Comparison of ENCODE assay signal across 13 cellular contexts in the genomic region with DNA sequence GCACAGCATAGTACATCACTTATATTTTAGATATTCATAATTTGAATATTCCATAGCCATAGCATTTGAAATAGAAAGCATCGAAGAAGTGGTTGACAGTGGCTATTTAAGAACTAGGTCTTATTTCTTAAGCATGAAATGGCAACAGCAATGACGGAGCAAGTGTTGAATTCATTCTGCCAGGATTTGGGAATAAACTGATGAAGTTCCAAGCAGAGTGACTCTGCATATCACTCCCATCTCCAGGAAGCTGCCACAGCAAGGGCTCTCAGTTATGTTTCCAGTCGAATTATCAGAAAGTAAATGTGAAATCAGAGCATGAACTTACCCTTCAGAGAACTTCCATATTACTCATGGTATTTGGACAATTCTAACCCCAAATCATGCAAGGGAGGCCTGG.
A peak's percentile ranks its signal among the peaks of the same experiment; 100 is the strongest.
DNase-seq lines count a peak whose midpoint lies in the region; ATAC-seq and TF ChIP-seq lines count a peak whose summit lies in the region.
"Had no signal": no experiment of that assay in that cellular context is flagged by ENCODE, and none has a peak within 500 bp of the region (broad histone marks: within the 10 kb centered on the region; RNA-seq: fewer than 3 reads in every experiment).

No MANE protein-coding gene starts in this region.

- H3K36me3 ChIP-seq in adipocyte (ENCODE audit: control insufficient read depth, insufficient read depth, low read length, severe bottlenecking) = no peaks in the 10 kb centered on the region
- no peaks in the 10 kb centered on the region for H3K36me3 ChIP-seq in gastrocnemius medialis
- H3K36me3 ChIP-seq: BLaER1 treated with 17β-estradiol and CSF1 and Interleukin-3, amounts not matched to agents 10 nM and 100 nM had no signal

- H3K4me1 ChIP-seq in adipocyte (ENCODE audit: control insufficient read depth, insufficient read depth, low read length) = peaks cover 24% of the 10 kb centered on the region
- H3K4me1 ChIP-seq in gastrocnemius medialis = peaks cover 20 to 22% of the 10 kb centered on the region in 2 donors
- H3K4me1 ChIP-seq: BLaER1 treated with 17β-estradiol and CSF1 and Interleukin-3, amounts not matched to agents 10 nM and 100 nM had no signal

- DNase-seq in AG10803 (ENCODE audit: low read depth) = peak; percentile 16
- no peak for DNase-seq in adipocyte (ENCODE audit: low read depth)
- DNase-seq in fibroblast of peridontal ligament (ENCODE audit: extremely low read depth) = peak; percentile 25
- no peak for DNase-seq in gastrocnemius medialis
- no peak for DNase-seq in effector CD4-positive, alpha-beta T cell
- DNase-seq in stimulated activated CD4-positive, alpha-beta T cell treated with anti-CD3 and anti-CD28 coated beads, Interleukin-12 subunit alpha, Interleukin-12 subunit beta, amount 100 ng/mL, for 4 hours = no peak
- DNase-seq: 8988T; CD4-positive, CD25-positive, alpha-beta regulatory T cell; DMS53; GF-D8; H7 had no signal

- intact Hi-C loops in gastrocnemius medialis (cut with DNase I; ENCODE audit: low total_unique reads) = no loop called here

- in situ Hi-C loops in gastrocnemius medialis (cut with MboI; ENCODE audit: low sequenced_read_pairs in 4 of 4) = no loop called here

- no peak for TF ChIP-seq POLR2A in gastrocnemius medialis (IDR thresholded peaks at IDR 0.05)

- H3K9ac ChIP-seq in adipocyte (ENCODE audit: low read length) = peak overlapping the region; percentile 36
- H3K9ac ChIP-seq: BLaER1 treated with 17β-estradiol and CSF1 and Interleukin-3, amounts not matched to agents 10 nM and 100 nM had no signal

- H3K9me3 ChIP-seq in adipocyte (ENCODE audit: control insufficient read depth, low read length) (no peaks in the 10 kb centered on the region), gastrocnemius medialis (no peaks in the 10 kb centered on the region)
- H3K9me3 ChIP-seq: BLaER1 treated with 17β-estradiol and CSF1 and Interleukin-3, amounts not matched to agents 10 nM and 100 nM had no signal

- ATAC-seq in gastrocnemius medialis (peak in 1 of 2 donors; percentile 66), HG02852 (IDR thresholded peaks at IDR 0.05; ENCODE audit: unreplicated experiment) (no peak)

- H3K4me3 ChIP-seq in AG10803 (ENCODE audit: low read length) = no peak overlapping the region
- no peak overlapping the region for H3K4me3 ChIP-seq in adipocyte (ENCODE audit: low read length)
- H3K4me3 ChIP-seq in gastrocnemius medialis = no peak overlapping the region
- H3K4me3 ChIP-seq: BLaER1 treated with 17β-estradiol and CSF1 and Interleukin-3, amounts not matched to agents 10 nM and 100 nM had no signal

- peak overlapping the region; percentile 1 to 27 (median 16) for H3K27ac ChIP-seq in gastrocnemius medialis
- H3K27ac ChIP-seq: BLaER1 treated with 17β-estradiol and CSF1 and Interleukin-3, amounts not matched to agents 10 nM and 100 nM had no signal

- TF ChIP-seq CTCF in AG10803 (conservative IDR thresholded peaks at IDR 0.05; ENCODE audit: low read length) (no peak), gastrocnemius medialis (IDR thresholded peaks at IDR 0.05 in 4 of 5, conservative IDR thresholded peaks at IDR 0.05 in 1 of 5) (no peak)

- H3K27me3 ChIP-seq in adipocyte (replicated peaks; ENCODE audit: control insufficient read depth, insufficient read depth, low read length) (no peaks in the 10 kb centered on the region), gastrocnemius medialis (no peaks in the 10 kb centered on the region)
- H3K27me3 ChIP-seq: BLaER1 treated with 17β-estradiol and CSF1 and Interleukin-3, amounts not matched to agents 10 nM and 100 nM had no signal

Comparison
In these comparisons a context has a peak if more than half of its experiments do, and no peak if none do; other contexts are left out.
1. DNase-seq: peak in AG10803 (single experiment) and fibroblast of peridontal ligament (single experiment); none in adipocyte (single experiment), gastrocnemius medialis (0 of 2), effector CD4-positive, alpha-beta T cell (single experiment) and stimulated activated CD4-positive, alpha-beta T cell treated with anti-CD3 and anti-CD28 coated beads, Interleukin-12 subunit alpha, Interleukin-12 subunit beta, amount 100 ng/mL, for 4 hours (single experiment).